ENCODE assay signal across 9 cellular contexts in the genomic region with DNA sequence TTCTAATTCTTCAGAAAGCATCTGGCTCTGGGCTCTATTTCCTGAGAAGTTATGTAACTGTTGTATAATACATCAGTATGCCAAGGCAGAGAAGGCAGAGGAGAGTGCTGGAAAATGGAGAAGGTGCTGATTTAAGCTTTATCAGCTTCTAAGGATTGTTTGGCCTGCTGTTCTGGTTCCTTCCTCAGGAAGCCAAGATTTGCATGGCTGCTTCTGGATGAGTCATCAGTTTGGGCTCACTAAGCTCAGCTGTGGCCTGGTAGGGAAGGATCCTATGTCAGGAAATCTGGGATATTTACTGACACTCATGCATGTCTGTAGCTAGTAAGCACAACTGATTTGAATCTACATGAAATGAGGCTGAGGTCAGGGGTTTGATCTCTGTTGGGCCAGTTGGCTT.
A peak's percentile ranks its signal among the peaks of the same experiment; 100 is the strongest.
DNase-seq lines count a peak whose midpoint lies in the region; ATAC-seq and TF ChIP-seq lines count a peak whose summit lies in the region.
"Had no signal": no experiment of that assay in that cellular context is flagged by ENCODE, and none has a peak within 500 bp of the region (broad histone marks: within the 10 kb centered on the region; RNA-seq: fewer than 3 reads in every experiment).

No MANE protein-coding gene starts in this region.

- peak; percentile 61 for DNase-seq in RKO (ENCODE audit: low spot score)
- DNase-seq in fibroblast of the conjunctiva (ENCODE audit: low read depth) = peak; percentile 50
- peak; percentile 99 for DNase-seq in renal cortical epithelial cell (ENCODE audit: low read depth)
- DNase-seq in spleen = no peak
- DNase-seq in tibial nerve (ENCODE audit: low spot score in 2 of 2) = no peak
- no peak for DNase-seq in activated T-cell treated with anti-CD3 and anti-CD28 coated beads, Interleukin-2, amount 50 U/mL, for 24 hours
- DNase-seq: stimulated activated CD4-positive, alpha-beta T cell treated with anti-CD3 and anti-CD28 coated beads, Interleukin-1b, Interleukin-23, amount 100 ng/mL, for 48 hours had no signal

- no peaks in the 10 kb centered on the region for H3K27me3 ChIP-seq in spleen (replicated peaks in 1 of 7)
- H3K27me3 ChIP-seq in tibial nerve = no peaks in the 10 kb centered on the region

- no peaks in the 10 kb centered on the region for H3K36me3 Mint-ChIP-seq in activated T-cell treated with anti-CD3 and anti-CD28 coated beads, Interleukin-2, amount 50 U/mL, for 24 hours (ENCODE audit: low read depth)

- H3K27ac ChIP-seq in spleen = no peak overlapping the region
- no peak overlapping the region for H3K27ac ChIP-seq in tibial nerve

- TF ChIP-seq CTCF in spleen (IDR thresholded peaks at IDR 0.05 in 8 of 11, conservative IDR thresholded peaks at IDR 0.05 in 3 of 11) (no peak), tibial nerve (IDR thresholded peaks at IDR 0.05) (no peak)

- no peak overlapping the region for H3K4me3 Mint-ChIP-seq in activated T-cell treated with anti-CD3 and anti-CD28 coated beads, Interleukin-2, amount 50 U/mL, for 24 hours

- no peak overlapping the region for H3K4me3 ChIP-seq in spleen
- H3K4me3 ChIP-seq in tibial nerve = no peak overlapping the region

- H3K9me3 ChIP-seq in spleen (peaks cover 0 to 3% (median 0%) of the 10 kb centered on the region in 8 donors), tibial nerve (no peaks in the 10 kb centered on the region)

- no peak for TF ChIP-seq POLR2A in spleen (IDR thresholded peaks at IDR 0.05)
- no peak for TF ChIP-seq POLR2A in tibial nerve (IDR thresholded peaks at IDR 0.05)

- H3K4me1 Mint-ChIP-seq in activated T-cell treated with anti-CD3 and anti-CD28 coated beads, Interleukin-2, amount 50 U/mL, for 24 hours (ENCODE audit: low read depth) = no peaks in the 10 kb centered on the region

- H3K36me3 ChIP-seq in spleen = no peaks in the 10 kb centered on the region
- H3K36me3 ChIP-seq in tibial nerve = no peaks in the 10 kb centered on the region

- H3K9me3 Mint-ChIP-seq in activated T-cell treated with anti-CD3 and anti-CD28 coated beads, Interleukin-2, amount 50 U/mL, for 24 hours = peaks cover 2% of the 10 kb centered on the region

- peak in 1 of 2 donors; percentile 49 for TF ChIP-seq EP300 in tibial nerve (IDR thresholded peaks at IDR 0.05)

- peak; percentile 48 for ATAC-seq in GM21447 (IDR thresholded peaks at IDR 0.05; ENCODE audit: unreplicated experiment)
- ATAC-seq in GM18517 (IDR thresholded peaks at IDR 0.05; ENCODE audit: unreplicated experiment) = no peak

- intact Hi-C loops in spleen (cut with DNase I; ENCODE audit: low total_unique reads) = no loop called here

- H3K27me3 Mint-ChIP-seq in activated T-cell treated with anti-CD3 and anti-CD28 coated beads, Interleukin-2, amount 50 U/mL, for 24 hours = no peaks in the 10 kb centered on the region

- H3K4me1 ChIP-seq in spleen (no peaks in the 10 kb centered on the region), tibial nerve (no peaks in the 10 kb centered on the region)

- no peak overlapping the region for H3K27ac Mint-ChIP-seq in activated T-cell treated with anti-CD3 and anti-CD28 coated beads, Interleukin-2, amount 50 U/mL, for 24 hours

Comparison
In these comparisons a context has a peak if more than half of its experiments do, and no peak if none do; other contexts are left out.
1. DNase-seq: peak in RKO (single experiment), fibroblast of the conjunctiva (single experiment) and renal cortical epithelial cell (single experiment); none in spleen (single experiment), tibial nerve (0 of 2) and activated T-cell treated with anti-CD3 and anti-CD28 coated beads, Interleukin-2, amount 50 U/mL, for 24 hours (single experiment).